ENCODE assay signal across 8 cellular contexts in genomic region chr3:86969500-86970189, GRCh38. TPM values are rescaled to one million over a fixed set of nuclear protein-coding genes. Genes with fewer than 3 reads are reported as not detected.
A peak's percentile ranks its signal among the peaks of the same experiment; 100 is the strongest.
DNase-seq lines count a peak whose midpoint lies in the region; ATAC-seq, FAIRE-seq and TF ChIP-seq lines count a peak whose summit lies in the region.

No MANE protein-coding gene starts in this region.

- H3K27me3 ChIP-seq in dorsolateral prefrontal cortex (peaks cover 0 to 4% (median 0%) of the 10 kb centered on the region in 45 donors), prostate gland (replicated peaks; ENCODE audit: insufficient read depth) (no peaks in the 10 kb centered on the region)

- H3K36me3 Mint-ChIP-seq in activated CD4-positive, alpha-beta T cell treated with anti-CD3 and anti-CD28 coated beads, Interleukin-2, amount 10 ng/mL, durations not matched to agents 7 days and 5 days (ENCODE audit: low read depth) = no peaks in the 10 kb centered on the region
- H3K36me3 Mint-ChIP-seq in stimulated activated memory B cell treated with anti-CD40 and anti-IgM and Interleukin-4, amounts not matched to agents 10 μg/mL and 1 μg/mL and 100 μg/mL, for 72 hours = no peaks in the 10 kb centered on the region

- H3K9me3 ChIP-seq in prostate gland = no peaks in the 10 kb centered on the region

- peak; percentile 90 for FAIRE-seq in H54 (lab: Jason Lieb, UNC)

- CTCF ChIA-PET in activated CD4-positive, alpha-beta T cell treated with anti-CD3 and anti-CD28 coated beads, Interleukin-2, amount 10 ng/mL, durations not matched to agents 7 days and 5 days (lab: Charles Lee) = interaction anchor here (0.6 kb wide), 1 partner anchor 154 kb away, joined by 3 read pairs; no protein-coding TSS in a partner anchor

- intact Hi-C loops in dorsolateral prefrontal cortex (cut with DNase I) (no loop called here), prostate gland (cut with DNase I) (no loop called here)

- POLR2A ChIA-PET in activated CD4-positive, alpha-beta T cell treated with anti-CD3 and anti-CD28 coated beads, Interleukin-2, amount 10 ng/mL, durations not matched to agents 7 days and 5 days (lab: Charles Lee) = no interaction called here

- no peak for ATAC-seq in stimulated activated memory B cell treated with anti-CD40 and anti-IgM and Interleukin-4, amounts not matched to agents 10 μg/mL and 1 μg/mL and 100 μg/mL, for 72 hours

- TF ChIP-seq POLR2A in H54 (IDR thresholded peaks at IDR 0.05; ENCODE audit: low read depth, low read length) (no peak), prostate gland (IDR thresholded peaks at IDR 0.05) (no peak)

- TF ChIP-seq CTCF in dorsolateral prefrontal cortex (IDR thresholded peaks at IDR 0.05 in 54 of 56, conservative IDR thresholded peaks at IDR 0.05 in 2 of 56; ENCODE audit: low read depth in 1 of 56, partially characterized antibody in 56 of 56) (peak in 54 of 56 donors; percentile 17 to 71 (median 46)), prostate gland (IDR thresholded peaks at IDR 0.05) (peak in 3 of 4 experiments; percentile 29 to 45 (median 32))

- 67% methylated on average over 6 of the region's 6 CpGs for WGBS in prostate gland

- no peak overlapping the region for H3K4me3 Mint-ChIP-seq in activated CD4-positive, alpha-beta T cell treated with anti-CD3 and anti-CD28 coated beads, Interleukin-2, amount 10 ng/mL, durations not matched to agents 7 days and 5 days
- H3K4me3 Mint-ChIP-seq in stimulated activated memory B cell treated with anti-CD40 and anti-IgM and Interleukin-4, amounts not matched to agents 10 μg/mL and 1 μg/mL and 100 μg/mL, for 72 hours = no peak overlapping the region

- no peaks in the 10 kb centered on the region for H3K36me3 ChIP-seq in prostate gland

- no peak overlapping the region for H3K27ac Mint-ChIP-seq in activated CD4-positive, alpha-beta T cell treated with anti-CD3 and anti-CD28 coated beads, Interleukin-2, amount 10 ng/mL, durations not matched to agents 7 days and 5 days
- no peak overlapping the region for H3K27ac Mint-ChIP-seq in stimulated activated memory B cell treated with anti-CD40 and anti-IgM and Interleukin-4, amounts not matched to agents 10 μg/mL and 1 μg/mL and 100 μg/mL, for 72 hours

- H3K9me3 Mint-ChIP-seq in activated CD4-positive, alpha-beta T cell treated with anti-CD3 and anti-CD28 coated beads, Interleukin-2, amount 10 ng/mL, durations not matched to agents 7 days and 5 days = no peaks in the 10 kb centered on the region
- peaks cover 2% of the 10 kb centered on the region for H3K9me3 Mint-ChIP-seq in stimulated activated memory B cell treated with anti-CD40 and anti-IgM and Interleukin-4, amounts not matched to agents 10 μg/mL and 1 μg/mL and 100 μg/mL, for 72 hours

- H3K4me1 Mint-ChIP-seq in activated CD4-positive, alpha-beta T cell treated with anti-CD3 and anti-CD28 coated beads, Interleukin-2, amount 10 ng/mL, durations not matched to agents 7 days and 5 days = no peaks in the 10 kb centered on the region
- H3K4me1 Mint-ChIP-seq in stimulated activated memory B cell treated with anti-CD40 and anti-IgM and Interleukin-4, amounts not matched to agents 10 μg/mL and 1 μg/mL and 100 μg/mL, for 72 hours = no peaks in the 10 kb centered on the region

- H3K4me1 ChIP-seq in prostate gland (replicated peaks) = no peaks in the 10 kb centered on the region

- H3K27ac ChIP-seq in dorsolateral prefrontal cortex (no peak overlapping the region), prostate gland (no peak overlapping the region)

- no peaks in the 10 kb centered on the region for H3K27me3 Mint-ChIP-seq in activated CD4-positive, alpha-beta T cell treated with anti-CD3 and anti-CD28 coated beads, Interleukin-2, amount 10 ng/mL, durations not matched to agents 7 days and 5 days
- no peaks in the 10 kb centered on the region for H3K27me3 Mint-ChIP-seq in stimulated activated memory B cell treated with anti-CD40 and anti-IgM and Interleukin-4, amounts not matched to agents 10 μg/mL and 1 μg/mL and 100 μg/mL, for 72 hours

- peak; percentile 31 for DNase-seq in activated CD4-positive, alpha-beta T cell treated with anti-CD3 and anti-CD28 coated beads, Interleukin-2, amount 10 ng/mL, durations not matched to agents 7 days and 5 days
- no peak for DNase-seq in activated CD4-positive, alpha-beta T cell treated with anti-CD3 and anti-CD28 coated beads for 4 hours
- no peak for DNase-seq in H54 (ENCODE audit: insufficient read length, low spot score)
- DNase-seq in NCI-H524 treated with DMSO at 0.1 percent for 48 hours (lab: John Stamatoyannopoulos, UW) = peak; percentile 1
- DNase-seq in dorsolateral prefrontal cortex = peak in 1 of 10 donors; percentile 12
- DNase-seq in prostate gland (ENCODE audit: low spot score) = no peak
- DNase-seq in anterior cingulate cortex (lab: John Stamatoyannopoulos, UW) = no peak

- no peak overlapping the region for H3K4me3 ChIP-seq in dorsolateral prefrontal cortex
- H3K4me3 ChIP-seq in prostate gland = no peak overlapping the region

RNA-seq across cellular contexts. Expression of gene VGLL3, which starts 21.3 kb away (rescaled TPM):
- not detected for total RNA-seq in activated CD4-positive, alpha-beta T cell treated with anti-CD3 and anti-CD28 coated beads, Interleukin-2, amount 10 ng/mL, durations not matched to agents 7 days and 5 days
- 1 to 10 TPM in 45 of 120 experiments, under 1 TPM in 75; 0.12 to 4.9 (median 0.81) TPM for total RNA-seq in dorsolateral prefrontal cortex
- 10 to 100 TPM; 44.4 to 55.5 TPM for total RNA-seq in prostate gland

Comparison
In these comparisons a context has a peak if more than half of its experiments do, and no peak if none do; other contexts are left out.
1. DNase-seq: peak in activated CD4-positive, alpha-beta T cell treated with anti-CD3 and anti-CD28 coated beads, Interleukin-2, amount 10 ng/mL, durations not matched to agents 7 days and 5 days (single experiment) and NCI-H524 treated with DMSO at 0.1 percent for 48 hours (single experiment); none in activated CD4-positive, alpha-beta T cell treated with anti-CD3 and anti-CD28 coated beads for 4 hours (0 of 2), H54 (single experiment), prostate gland (single experiment) and anterior cingulate cortex (0 of 58).
2. RNA of gene VGLL3, which starts 21.3 kb away (total RNA-seq): 44.4 to 55.5 TPM in prostate gland; 0.12 to 4.9 TPM in dorsolateral prefrontal cortex and not detected in activated CD4-positive, alpha-beta T cell treated with anti-CD3 and anti-CD28 coated beads, Interleukin-2, amount 10 ng/mL, durations not matched to agents 7 days and 5 days; every median in the first group is over 4 times any median in the second.